In genomic region chr1:200620273-200621131, GRCh38 we compare ENCODE assay signal across 1 cellular context.
TF ChIP-seq lines count a peak whose summit lies in the region.

TSS of gene KIF14 (minus strand) at chr1:200620751. CDS start at chr1:200618723, 2,028 bp downstream.

TF ChIP-seq in GM12878, 131 proteins besides CTCF, POLR2A, EP300 and RAD21 (continued from another document and continues in another):
- TF ChIP-seq ZBTB40 (IDR thresholded peaks at IDR 0.05; ENCODE audit: borderline replicate concordance) (peak; percentile 77; the same call in 1 of the 2 replicates), ELK1 (IDR thresholded peaks at IDR 0.05; ENCODE audit: low read depth, low read length) (peak; percentile 54; the same call in 1 of the 2 replicates), TCF12 (IDR thresholded peaks at IDR 0.05; ENCODE audit: low read depth, low read length) (no peak), CBX3 (IDR thresholded peaks at IDR 0.05; ENCODE audit: borderline replicate concordance, low read depth) (no peak), PBX3 (IDR thresholded peaks at IDR 0.05; ENCODE audit: insufficient replicate concordance, low read depth, low read length) (peak; percentile 9), KAT2A (conservative IDR thresholded peaks at IDR 0.05; ENCODE audit: control insufficient read depth, low read depth, low read length) (no peak), MAX (IDR thresholded peaks at IDR 0.05; ENCODE audit: low read depth, low read length) (peak; percentile 64; the same call in 1 of the 2 replicates), ZBED1 (IDR thresholded peaks at IDR 0.05; ENCODE audit: borderline replicate concordance) (no peak), GABPA (IDR thresholded peaks at IDR 0.05; ENCODE audit: low read depth) (peak; percentile 68; the same call in 1 of the 2 replicates), CREB1 (IDR thresholded peaks at IDR 0.05; ENCODE audit: low read depth) (peak; percentile 92), E4F1 (IDR thresholded peaks at IDR 0.05; ENCODE audit: borderline replicate concordance, partially characterized antibody) (peak; percentile 89), NFIC (IDR thresholded peaks at IDR 0.05; ENCODE audit: low read depth, low read length) (no peak), ZNF384 (IDR thresholded peaks at IDR 0.05; ENCODE audit: borderline replicate concordance, low read depth, low read length) (no peak), CHD2 (IDR thresholded peaks at IDR 0.05; ENCODE audit: borderline replicate concordance, low read depth, low read length) (peak; percentile 85), SMC3 (IDR thresholded peaks at IDR 0.05; ENCODE audit: borderline replicate concordance, low read length) (no peak), SIN3A (IDR thresholded peaks at IDR 0.05; ENCODE audit: low read depth, low read length) (peak; percentile 95), FOXK2 (IDR thresholded peaks at IDR 0.05) (no peak), NBN (IDR thresholded peaks at IDR 0.05) (no peak), NR2F1 (conservative IDR thresholded peaks at IDR 0.05) (no peak), EGR1 (IDR thresholded peaks at IDR 0.05; ENCODE audit: borderline replicate concordance in 1 of 2, low read depth in 2 of 2, low read length in 2 of 2) (peak in 1 of 2 experiments; percentile 20; a peak in 1 of 3 replicates), BRCA1 (IDR thresholded peaks at IDR 0.05; ENCODE audit: low read depth, low read length) (no peak), POU2F2 (IDR thresholded peaks at IDR 0.05; ENCODE audit: borderline replicate concordance, low read depth, low read length) (peak; percentile 68; the same call in 1 of the 3 replicates), ETV6 (conservative IDR thresholded peaks at IDR 0.05 in 1 of 2, IDR thresholded peaks at IDR 0.05 in 1 of 2; ENCODE audit: borderline replicate concordance in 1 of 2, low read depth in 1 of 2) (no peak), MTA2 (IDR thresholded peaks at IDR 0.05; ENCODE audit: low read depth) (peak; percentile 42), NKRF (conservative IDR thresholded peaks at IDR 0.05) (peak; percentile 99), RB1 (IDR thresholded peaks at IDR 0.05; ENCODE audit: borderline replicate concordance) (0 out of 2 replicates have a peak, but pooled peaks have one; percentile 67), MEF2B (IDR thresholded peaks at IDR 0.05; ENCODE audit: partially characterized antibody, poor library complexity, severe bottlenecking) (peak; percentile 41), RELB (IDR thresholded peaks at IDR 0.05; ENCODE audit: low read depth) (0 out of 2 replicates have a peak, but pooled peaks have one; percentile 20), REST (IDR thresholded peaks at IDR 0.05; ENCODE audit: low read depth, low read length) (no peak), RFX5 (IDR thresholded peaks at IDR 0.05; ENCODE audit: low read depth, low read length) (0 out of 2 replicates have a peak, but pooled peaks have one; percentile 31), IKZF2 (IDR thresholded peaks at IDR 0.05) (no peak), CEBPZ (IDR thresholded peaks at IDR 0.05; ENCODE audit: low read depth, low read length) (no peak), IRF5 (IDR thresholded peaks at IDR 0.05; ENCODE audit: borderline replicate concordance) (no peak), ESRRA (IDR thresholded peaks at IDR 0.05; ENCODE audit: low read length) (0 out of 2 replicates have a peak, but pooled peaks have one; percentile 22)
